Comparison of ENCODE assay signal across 12 cellular contexts in genomic region chr12:65464930-65465329, GRCh38.
DNase-seq lines count a peak whose midpoint lies in the region; ATAC-seq and TF ChIP-seq lines count a peak whose summit lies in the region.
"Had no signal": no experiment of that assay in that cellular context is flagged by ENCODE, and none has a peak within 500 bp of the region (broad histone marks: within the 10 kb centered on the region; RNA-seq: fewer than 3 reads in every experiment).

No MANE protein-coding gene starts in this region.

- H3K4me3 ChIP-seq in HFF-Myc (replicated peaks; ENCODE audit: low read depth, low read length) (no peak overlapping the region), transverse colon (no peak overlapping the region), neural progenitor cell (no peak overlapping the region)
- H3K4me3 ChIP-seq: testis had no signal

- H3F3A ChIP-seq in neural progenitor cell (ENCODE audit: low read depth): no peaks in the 10 kb centered on the region

- ATAC-seq in activated T-helper 17 cell treated with anti-CD3 and anti-CD28 coated beads, Interleukin-2, amount 50 U/mL, for 72 hours (replicated peaks): no peak
- ATAC-seq in CD4-positive, alpha-beta T cell (ENCODE audit: poor library complexity): no peak
- ATAC-seq: activated CD8-positive, alpha-beta T cell treated with anti-CD3 and anti-CD28 coated beads for 36 hours; T-helper 17 cell had no signal

- no peak for TF ChIP-seq POLR2A in transverse colon (IDR thresholded peaks at IDR 0.05)

- H2AFZ ChIP-seq in neural progenitor cell (replicated peaks): no peak overlapping the region

- H3K36me3 ChIP-seq in transverse colon (no peaks in the 10 kb centered on the region), neural progenitor cell (no peaks in the 10 kb centered on the region)

- H3K4me1 ChIP-seq in transverse colon: no peaks in the 10 kb centered on the region
- H3K4me1 ChIP-seq in neural progenitor cell: peaks cover 12% of the 10 kb centered on the region
- H3K4me1 ChIP-seq: testis had no signal

- intact Hi-C loops in transverse colon (cut with DNase I; ENCODE audit: low total_unique reads): no loop called here
- intact Hi-C loops in CD4-positive, alpha-beta T cell (cut with DNase I, micrococcal nuclease): no loop called here

- H4K20me1 ChIP-seq in neural progenitor cell (ENCODE audit: low read depth): no peaks in the 10 kb centered on the region

- H3K27ac ChIP-seq in transverse colon (no peak overlapping the region), neural progenitor cell (no peak overlapping the region)
- H3K27ac ChIP-seq in CD4-positive, alpha-beta T cell (ENCODE audit: low read depth, low read length): no peak overlapping the region
- H3K27ac ChIP-seq: testis had no signal

- H3K9me3 Mint-ChIP-seq in activated T-helper 17 cell treated with anti-CD3 and anti-CD28 coated beads, Interleukin-2, amount 50 U/mL, for 72 hours: no peaks in the 10 kb centered on the region
- H3K9me3 Mint-ChIP-seq in CD4-positive, alpha-beta T cell: no peaks in the 10 kb centered on the region
- H3K9me3 Mint-ChIP-seq in neural progenitor cell: no peaks in the 10 kb centered on the region
- H3K9me3 Mint-ChIP-seq: activated CD8-positive, alpha-beta T cell treated with anti-CD3 and anti-CD28 coated beads for 36 hours; activated naive CD4-positive, alpha-beta T cell treated with anti-CD3 and anti-CD28 coated beads, Interleukin-2, amount 10 ng/mL, durations not matched to agents 7 days and 5 days had no signal

- CTCF ChIA-PET in CD4-positive, alpha-beta T cell (lab: Charles Lee): no interaction called here

- TF ChIP-seq CTCF in HFF-Myc (IDR thresholded peaks at IDR 0.05; ENCODE audit: low read depth, low read length, missing control alignments) (no peak), transverse colon (IDR thresholded peaks at IDR 0.05) (no peak), neural progenitor cell (IDR thresholded peaks at IDR 0.05) (no peak)
- no peak for TF ChIP-seq CTCF in CD4-positive, alpha-beta T cell (IDR thresholded peaks at IDR 0.05)

- DNase-seq in HFF-Myc (ENCODE audit: extremely low read depth, low read depth) (peak; percentile 81), astrocyte of the hippocampus (ENCODE audit: low read depth, low spot score) (peak; percentile 94), glomerular visceral epithelial cell (ENCODE audit: extremely low spot score) (peak; percentile 21), transverse colon (peak; percentile 8), neural progenitor cell (ENCODE audit: low spot score) (no peak)
- no peak for DNase-seq in CD4-positive, alpha-beta T cell
- DNase-seq: activated CD8-positive, alpha-beta T cell treated with anti-CD3 and anti-CD28 coated beads for 36 hours; activated naive CD4-positive, alpha-beta T cell treated with anti-CD3 and anti-CD28 coated beads, Interleukin-2, amount 10 ng/mL, durations not matched to agents 7 days and 5 days; OCI-M1; T-helper 17 cell; testis had no signal

- in situ Hi-C loops in transverse colon (cut with MboI; ENCODE audit: low pct_ligation_motif_present in 1 of 4, low pct_unique_long_range_greater_than_20kb in 1 of 4, low sequenced_read_pairs in 3 of 4): no loop called here

- no peak overlapping the region for H3K9ac ChIP-seq in neural progenitor cell

- 7 to 47% methylated on average over 2 to 3 of the region's 3 CpGs for WGBS in transverse colon (ENCODE audit: low coverage in 1 of 2), 2 donors

- H3K27me3 Mint-ChIP-seq in activated T-helper 17 cell treated with anti-CD3 and anti-CD28 coated beads, Interleukin-2, amount 50 U/mL, for 72 hours: peaks cover 3% of the 10 kb centered on the region
- no peaks in the 10 kb centered on the region for H3K27me3 Mint-ChIP-seq in CD4-positive, alpha-beta T cell
- H3K27me3 Mint-ChIP-seq in neural progenitor cell (ENCODE audit: insufficient read depth, low read depth): no peaks in the 10 kb centered on the region
- H3K27me3 Mint-ChIP-seq: activated naive CD4-positive, alpha-beta T cell treated with anti-CD3 and anti-CD28 coated beads, Interleukin-2, amount 10 ng/mL, durations not matched to agents 7 days and 5 days; T-helper 17 cell had no signal

- POLR2A ChIA-PET in CD4-positive, alpha-beta T cell (lab: Charles Lee): no interaction called here

- no peak overlapping the region for H3K27ac Mint-ChIP-seq in activated T-helper 17 cell treated with anti-CD3 and anti-CD28 coated beads, Interleukin-2, amount 50 U/mL, for 72 hours
- H3K27ac Mint-ChIP-seq in CD4-positive, alpha-beta T cell: no peak overlapping the region
- no peak overlapping the region for H3K27ac Mint-ChIP-seq in neural progenitor cell
- H3K27ac Mint-ChIP-seq: activated CD8-positive, alpha-beta T cell treated with anti-CD3 and anti-CD28 coated beads for 36 hours; activated naive CD4-positive, alpha-beta T cell treated with anti-CD3 and anti-CD28 coated beads, Interleukin-2, amount 10 ng/mL, durations not matched to agents 7 days and 5 days; T-helper 17 cell had no signal

- no peak for TF ChIP-seq EP300 in transverse colon (IDR thresholded peaks at IDR 0.05; ENCODE audit: low read depth)

- H3K4me1 Mint-ChIP-seq in activated T-helper 17 cell treated with anti-CD3 and anti-CD28 coated beads, Interleukin-2, amount 50 U/mL, for 72 hours: no peaks in the 10 kb centered on the region
- no peaks in the 10 kb centered on the region for H3K4me1 Mint-ChIP-seq in CD4-positive, alpha-beta T cell (ENCODE audit: low read depth)
- H3K4me1 Mint-ChIP-seq in neural progenitor cell: peaks cover 4% of the 10 kb centered on the region
- H3K4me1 Mint-ChIP-seq: activated naive CD4-positive, alpha-beta T cell treated with anti-CD3 and anti-CD28 coated beads, Interleukin-2, amount 10 ng/mL, durations not matched to agents 7 days and 5 days; T-helper 17 cell had no signal

- H3K4me3 Mint-ChIP-seq in activated T-helper 17 cell treated with anti-CD3 and anti-CD28 coated beads, Interleukin-2, amount 50 U/mL, for 72 hours: no peak overlapping the region
- H3K4me3 Mint-ChIP-seq in CD4-positive, alpha-beta T cell: no peak overlapping the region
- H3K4me3 Mint-ChIP-seq in neural progenitor cell: no peak overlapping the region
- H3K4me3 Mint-ChIP-seq: activated CD8-positive, alpha-beta T cell treated with anti-CD3 and anti-CD28 coated beads for 36 hours; activated naive CD4-positive, alpha-beta T cell treated with anti-CD3 and anti-CD28 coated beads, Interleukin-2, amount 10 ng/mL, durations not matched to agents 7 days and 5 days; T-helper 17 cell had no signal

- no peaks in the 10 kb centered on the region for H3K36me3 Mint-ChIP-seq in activated T-helper 17 cell treated with anti-CD3 and anti-CD28 coated beads, Interleukin-2, amount 50 U/mL, for 72 hours (ENCODE audit: low read depth)
- H3K36me3 Mint-ChIP-seq in CD4-positive, alpha-beta T cell (ENCODE audit: low read depth): no peaks in the 10 kb centered on the region
- H3K36me3 Mint-ChIP-seq in neural progenitor cell: peaks cover 6% of the 10 kb centered on the region
- H3K36me3 Mint-ChIP-seq: activated naive CD4-positive, alpha-beta T cell treated with anti-CD3 and anti-CD28 coated beads, Interleukin-2, amount 10 ng/mL, durations not matched to agents 7 days and 5 days had no signal

- H3K9me3 ChIP-seq in transverse colon: no peaks in the 10 kb centered on the region
- H3K9me3 ChIP-seq in CD4-positive, alpha-beta T cell (ENCODE audit: control insufficient read depth, low read length): no peaks in the 10 kb centered on the region
- H3K9me3 ChIP-seq in neural progenitor cell (ENCODE audit: low read depth): no peaks in the 10 kb centered on the region
- H3K9me3 ChIP-seq: testis had no signal

- H3K79me2 ChIP-seq in neural progenitor cell (ENCODE audit: low read depth): no peaks in the 10 kb centered on the region

- H3K27me3 ChIP-seq in transverse colon: no peaks in the 10 kb centered on the region
- no peaks in the 10 kb centered on the region for H3K27me3 ChIP-seq in CD4-positive, alpha-beta T cell (ENCODE audit: control insufficient read depth, insufficient read depth, low read length)
- no peaks in the 10 kb centered on the region for H3K27me3 ChIP-seq in neural progenitor cell
- H3K27me3 ChIP-seq: testis had no signal

- H3K4me2 ChIP-seq in neural progenitor cell: no peak overlapping the region

Comparison
In these comparisons a context has a peak if more than half of its experiments do, and no peak if none do; other contexts are left out.
1. DNase-seq: peak in HFF-Myc (single experiment), astrocyte of the hippocampus (single experiment), glomerular visceral epithelial cell (single experiment) and transverse colon (single experiment); none in CD4-positive, alpha-beta T cell (0 of 10) and neural progenitor cell (single experiment).